1 cellular context compared by ENCODE assay signal in genomic region chr6:54981276-54981609, GRCh38.
TF ChIP-seq lines count a peak whose summit lies in the region.

No MANE protein-coding gene starts in this region.

TF ChIP-seq in IMR-90, 13 proteins besides CTCF, POLR2A, EP300 and RAD21 (continued from another document):
- no peak for TF ChIP-seq RCOR1 (IDR thresholded peaks at IDR 0.05; ENCODE audit: insufficient replicate concordance, low read length)
- no peak for TF ChIP-seq NFE2L2 (IDR thresholded peaks at IDR 0.05; ENCODE audit: low read depth, low read length)
- no peak for TF ChIP-seq CEBPB (IDR thresholded peaks at IDR 0.05; ENCODE audit: low read depth, low read length)
- TF ChIP-seq SMC3 (IDR thresholded peaks at IDR 0.05; ENCODE audit: low read depth, low read length) = no peak
- TF ChIP-seq MAZ (IDR thresholded peaks at IDR 0.05; ENCODE audit: borderline replicate concordance, low read depth, low read length) = no peak
